ENCODE assay signal across 1 cellular context in the genomic region with DNA sequence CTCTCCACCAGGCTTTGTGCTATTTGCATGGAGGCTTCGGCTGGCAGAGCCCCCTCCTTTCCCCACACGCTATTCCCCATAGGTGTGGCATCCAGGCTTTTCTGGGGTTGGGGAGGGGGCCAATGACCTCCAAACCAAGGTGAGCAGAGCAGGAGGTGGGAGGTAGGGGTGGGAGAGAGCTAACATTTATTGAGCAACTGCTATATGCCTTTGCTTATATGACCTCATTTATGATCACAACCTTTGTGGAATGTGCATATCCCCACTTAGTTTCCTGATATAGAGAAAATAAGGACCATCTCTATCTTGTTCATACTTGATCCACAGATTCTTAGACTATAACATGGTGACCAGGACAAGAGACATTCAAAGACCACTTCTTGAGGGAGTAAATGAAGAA.
A peak's percentile ranks its signal among the peaks of the same experiment; 100 is the strongest.
TF ChIP-seq lines count a peak whose summit lies in the region.

No MANE protein-coding gene starts in this region.

TF ChIP-seq in HepG2, 621 proteins besides CTCF, POLR2A, EP300 and RAD21:
- TF ChIP-seq KLF13 (CRISPR knock-in tag; IDR thresholded peaks at IDR 0.05) (no peak), ATM (IDR thresholded peaks at IDR 0.05; ENCODE audit: borderline replicate concordance) (no peak), ZMYM3 (CRISPR knock-in tag; IDR thresholded peaks at IDR 0.05) (peak; percentile 78), NFIB (CRISPR knock-in tag; IDR thresholded peaks at IDR 0.05; ENCODE audit: borderline replicate concordance) (0 out of 2 replicates have a peak, but pooled peaks have one; percentile 7), ATF7-NPFF (CRISPR knock-in tag; IDR thresholded peaks at IDR 0.05; ENCODE audit: low read depth) (no peak)
